Comparison of ENCODE assay signal across 8 cellular contexts in genomic region chr3:278300-279064, GRCh38.
A peak's percentile ranks its signal among the peaks of the same experiment; 100 is the strongest.
DNase-seq lines count a peak whose midpoint lies in the region; ATAC-seq and TF ChIP-seq lines count a peak whose summit lies in the region.

No MANE protein-coding gene starts in this region.

- in situ Hi-C loops in HAP-1 (cut with MboI; ENCODE audit: low sequenced_read_pairs), result no loop called here

- H3K9me3 Mint-ChIP-seq in activated naive CD8-positive, alpha-beta T cell treated with anti-CD3 and anti-CD28 coated beads, Interleukin-2, amount 50 U/mL, for 24 hours, result no peaks in the 10 kb centered on the region
- no peaks in the 10 kb centered on the region for H3K9me3 Mint-ChIP-seq in activated naive CD8-positive, alpha-beta T cell treated with anti-CD3 and anti-CD28 coated beads for 36 hours

- H3K27me3 Mint-ChIP-seq in activated naive CD8-positive, alpha-beta T cell treated with anti-CD3 and anti-CD28 coated beads, Interleukin-2, amount 50 U/mL, for 24 hours, result no peaks in the 10 kb centered on the region
- no peaks in the 10 kb centered on the region for H3K27me3 Mint-ChIP-seq in activated naive CD8-positive, alpha-beta T cell treated with anti-CD3 and anti-CD28 coated beads for 36 hours

- H3K36me3 Mint-ChIP-seq in activated naive CD8-positive, alpha-beta T cell treated with anti-CD3 and anti-CD28 coated beads, Interleukin-2, amount 50 U/mL, for 24 hours (ENCODE audit: low read depth), result peaks cover 2% of the 10 kb centered on the region
- H3K36me3 Mint-ChIP-seq in activated naive CD8-positive, alpha-beta T cell treated with anti-CD3 and anti-CD28 coated beads for 36 hours, result no peaks in the 10 kb centered on the region

- intact Hi-C loops in left ventricle myocardium inferior (cut with micrococcal nuclease), result no loop called here

- H3K36me3 ChIP-seq in HAP-1 (replicated peaks), result no peaks in the 10 kb centered on the region
- H3K36me3 ChIP-seq in left ventricle myocardium inferior, result no peaks in the 10 kb centered on the region

- H3K27me3 ChIP-seq in HAP-1 (ENCODE audit: low read depth) (peaks cover 3% of the 10 kb centered on the region; the same call in 1 of the 2 replicates), left ventricle myocardium inferior (ENCODE audit: low read depth) (no peaks in the 10 kb centered on the region)

- ATAC-seq in activated naive CD8-positive, alpha-beta T cell treated with anti-CD3 and anti-CD28 coated beads, Interleukin-2, amount 50 U/mL, for 24 hours, result peak; percentile 43
- ATAC-seq in HG03045 (IDR thresholded peaks at IDR 0.05; ENCODE audit: unreplicated experiment), result peak; percentile 78

- DNase-seq in activated naive CD8-positive, alpha-beta T cell treated with anti-CD3 and anti-CD28 coated beads, Interleukin-2, amount 50 U/mL, for 24 hours, result no peak
- no peak for DNase-seq in activated naive CD8-positive, alpha-beta T cell treated with anti-CD3 and anti-CD28 coated beads for 36 hours
- DNase-seq in NCI-H510A treated with DMSO at 0.1 percent for 48 hours (lab: John Stamatoyannopoulos, UW), result peak; percentile 38
- DNase-seq in HAP-1 (ENCODE audit: low spot score in 2 of 2), result no peak
- DNase-seq in activated T-cell treated with anti-CD3 and anti-CD28 coated beads, Interleukin-2, amount 50 U/mL, for 48 hours, result no peak
- no peak for DNase-seq in NCI-H2196 (lab: John Stamatoyannopoulos, UW; ENCODE audit: unreplicated experiment)
- no peak for DNase-seq in left ventricle myocardium inferior

- H3K27ac Mint-ChIP-seq in activated naive CD8-positive, alpha-beta T cell treated with anti-CD3 and anti-CD28 coated beads, Interleukin-2, amount 50 U/mL, for 24 hours, result no peak overlapping the region
- H3K27ac Mint-ChIP-seq in activated naive CD8-positive, alpha-beta T cell treated with anti-CD3 and anti-CD28 coated beads for 36 hours, result no peak overlapping the region

- no peak overlapping the region for H3K27ac ChIP-seq in left ventricle myocardium inferior (replicated peaks)

- H3K4me1 ChIP-seq in HAP-1, result no peaks in the 10 kb centered on the region; the same call in 1 of the 2 replicates
- no peaks in the 10 kb centered on the region for H3K4me1 ChIP-seq in left ventricle myocardium inferior

- TF ChIP-seq CTCF in left ventricle myocardium inferior (IDR thresholded peaks at IDR 0.05; ENCODE audit: borderline replicate concordance), result no peak

- H3K4me3 ChIP-seq in HAP-1 (no peak overlapping the region), left ventricle myocardium inferior (no peak overlapping the region)

- no peak overlapping the region for H3K4me3 Mint-ChIP-seq in activated naive CD8-positive, alpha-beta T cell treated with anti-CD3 and anti-CD28 coated beads, Interleukin-2, amount 50 U/mL, for 24 hours
- H3K4me3 Mint-ChIP-seq in activated naive CD8-positive, alpha-beta T cell treated with anti-CD3 and anti-CD28 coated beads for 36 hours, result no peak overlapping the region

- H3K9me3 ChIP-seq in HAP-1, result no peaks in the 10 kb centered on the region
- peaks cover 6% of the 10 kb centered on the region for H3K9me3 ChIP-seq in left ventricle myocardium inferior (replicated peaks)

- H3K4me1 Mint-ChIP-seq in activated naive CD8-positive, alpha-beta T cell treated with anti-CD3 and anti-CD28 coated beads, Interleukin-2, amount 50 U/mL, for 24 hours, result peaks cover 11% of the 10 kb centered on the region
- H3K4me1 Mint-ChIP-seq in activated naive CD8-positive, alpha-beta T cell treated with anti-CD3 and anti-CD28 coated beads for 36 hours, result no peaks in the 10 kb centered on the region
